ENCODE assay signal across 8 cellular contexts in genomic region chr9:684055-684949, GRCh38.
DNase-seq lines count a peak whose midpoint lies in the region; ATAC-seq and TF ChIP-seq lines count a peak whose summit lies in the region.

No MANE protein-coding gene starts in this region.

- H3K4me3 ChIP-seq in adipocyte (ENCODE audit: low read length) (peak overlapping the region; percentile 89), mucosa of descending colon (no peak overlapping the region)

- H3K27me3 Mint-ChIP-seq in T-cell, result no peaks in the 10 kb centered on the region

- H3K27me3 ChIP-seq in adipocyte (replicated peaks; ENCODE audit: control insufficient read depth, insufficient read depth, low read length), result no peaks in the 10 kb centered on the region
- H3K27me3 ChIP-seq in foreskin keratinocyte, result no peaks in the 10 kb centered on the region

- intact Hi-C loops in sciatic nerve (cut with DNase I) (no loop called here), mucosa of descending colon (cut with DNase I, micrococcal nuclease) (no loop called here)

- no peaks in the 10 kb centered on the region for H3K4me1 Mint-ChIP-seq in T-cell

- TF ChIP-seq CTCF in foreskin keratinocyte (conservative IDR thresholded peaks at IDR 0.05) (no peak), mucosa of descending colon (IDR thresholded peaks at IDR 0.05) (no peak)

- H3K9ac ChIP-seq in adipocyte (ENCODE audit: low read length), result peak overlapping the region; percentile 96

- H3K4me3 Mint-ChIP-seq in T-cell, result no peak overlapping the region

- POLR2A ChIA-PET in T-cell (lab: Charles Lee), result no interaction called here

- no peak overlapping the region for H3K27ac Mint-ChIP-seq in T-cell

- no peaks in the 10 kb centered on the region for H3K9me3 Mint-ChIP-seq in T-cell

- peak overlapping the region; percentile 87 for H3K27ac ChIP-seq in foreskin keratinocyte

- H3K9me3 ChIP-seq in adipocyte (ENCODE audit: control insufficient read depth, low read length) (no peaks in the 10 kb centered on the region), mucosa of descending colon (no peaks in the 10 kb centered on the region)

- peak; percentile 60 for DNase-seq in GM03348 (ENCODE audit: low spot score)
- DNase-seq in adipocyte (ENCODE audit: low read depth), result peak; percentile 75
- peak in 1 of 2 donors; percentile 84 for DNase-seq in foreskin keratinocyte
- no peak for DNase-seq in sciatic nerve (ENCODE audit: low spot score)
- no peak for DNase-seq in T-cell
- no peak for DNase-seq in LoVo (ENCODE audit: low spot score)
- no peak for DNase-seq in mucosa of descending colon

- H3K4me1 ChIP-seq in adipocyte (ENCODE audit: control insufficient read depth, insufficient read depth, low read length) (peaks cover 61% of the 10 kb centered on the region), foreskin keratinocyte (peaks cover 33% of the 10 kb centered on the region), mucosa of descending colon (ENCODE audit: low read depth) (peaks cover 3% of the 10 kb centered on the region)

- peak; percentile 31 for ATAC-seq in foreskin keratinocyte
- ATAC-seq in sciatic nerve, result peak; percentile 62
- ATAC-seq in HG02610 (IDR thresholded peaks at IDR 0.05; ENCODE audit: unreplicated experiment), result no peak
- no peak for ATAC-seq in T-cell (replicated peaks in 1 of 4)
- no peak for ATAC-seq in mucosa of descending colon

- CTCF ChIA-PET in T-cell (lab: Charles Lee), result no interaction called here

- peaks cover 10% of the 10 kb centered on the region for H3K36me3 Mint-ChIP-seq in T-cell

- peaks cover 3% of the 10 kb centered on the region for H3K36me3 ChIP-seq in adipocyte (ENCODE audit: control insufficient read depth, insufficient read depth, low read length, severe bottlenecking)
- no peaks in the 10 kb centered on the region for H3K36me3 ChIP-seq in mucosa of descending colon (ENCODE audit: low read depth)

Comparison
In these comparisons a context has a peak if more than half of its experiments do, and no peak if none do; other contexts are left out.
1. DNase-seq: peak in GM03348 (single experiment) and adipocyte (single experiment); none in sciatic nerve (single experiment), T-cell (0 of 34), LoVo (single experiment) and mucosa of descending colon (0 of 3).
2. ATAC-seq: peak in foreskin keratinocyte (single experiment) and sciatic nerve (single experiment); none in HG02610 (single experiment), T-cell (0 of 4) and mucosa of descending colon (single experiment).